Comparison of ENCODE assay signal across 8 cellular contexts in genomic region chr12:60494249-60494648, GRCh38.
DNase-seq lines count a peak whose midpoint lies in the region; ATAC-seq, FAIRE-seq and TF ChIP-seq lines count a peak whose summit lies in the region.

No MANE protein-coding gene starts in this region.

- TF ChIP-seq POLR2A in GM12892 (IDR thresholded peaks at IDR 0.05; ENCODE audit: low read depth, low read length) (no peak), gastrocnemius medialis (IDR thresholded peaks at IDR 0.05) (no peak)

- TF ChIP-seq CTCF in epithelial cell of proximal tubule (conservative IDR thresholded peaks at IDR 0.05; ENCODE audit: low read depth, low read length) (peak; percentile 65), gastrocnemius medialis (IDR thresholded peaks at IDR 0.05 in 4 of 5, conservative IDR thresholded peaks at IDR 0.05 in 1 of 5) (no peak)

- H3K4me1 ChIP-seq in gastrocnemius medialis, result no peaks in the 10 kb centered on the region

- DNase-seq in GM12892 (ENCODE audit: insufficient read length), result no peak
- DNase-seq in NCI-H526 (lab: John Stamatoyannopoulos, UW), result peak; percentile 28 to 65
- DNase-seq in epithelial cell of proximal tubule (ENCODE audit: low read depth), result no peak
- DNase-seq in smooth muscle cell of the brain vasculature (ENCODE audit: low read depth, low spot score), result peak; percentile 26
- DNase-seq in gastrocnemius medialis, result no peak

- H3K9me3 ChIP-seq in gastrocnemius medialis, result no peaks in the 10 kb centered on the region

- intact Hi-C loops in gastrocnemius medialis (cut with DNase I; ENCODE audit: low total_unique reads), result no loop called here

- H3K27me3 ChIP-seq in gastrocnemius medialis, result no peaks in the 10 kb centered on the region

- in situ Hi-C loops in gastrocnemius medialis (cut with MboI; ENCODE audit: low sequenced_read_pairs in 4 of 4), result no loop called here

- no peaks in the 10 kb centered on the region for H3K36me3 ChIP-seq in gastrocnemius medialis

- ATAC-seq in GM21381 (IDR thresholded peaks at IDR 0.05; ENCODE audit: unreplicated experiment), result no peak
- ATAC-seq in gastrocnemius medialis, result no peak
- no peak for ATAC-seq in GM18907 (IDR thresholded peaks at IDR 0.05; ENCODE audit: unreplicated experiment)

- H3K27ac ChIP-seq in gastrocnemius medialis, result no peak overlapping the region

- H3K4me3 ChIP-seq in epithelial cell of proximal tubule (ENCODE audit: low read depth, low read length), result no peak overlapping the region
- no peak overlapping the region for H3K4me3 ChIP-seq in gastrocnemius medialis

- FAIRE-seq in A204.1 (lab: Jason Lieb, UNC), result peak; percentile 16
- peak; percentile 9 for FAIRE-seq in GM12892 (lab: Jason Lieb, UNC)

Comparison
In these comparisons a context has a peak if more than half of its experiments do, and no peak if none do; other contexts are left out.
1. DNase-seq: peak in NCI-H526 (2 of 2) and smooth muscle cell of the brain vasculature (single experiment); none in GM12892 (single experiment), epithelial cell of proximal tubule (single experiment) and gastrocnemius medialis (0 of 2).